1 cellular context compared by ENCODE assay signal in the genomic region with DNA sequence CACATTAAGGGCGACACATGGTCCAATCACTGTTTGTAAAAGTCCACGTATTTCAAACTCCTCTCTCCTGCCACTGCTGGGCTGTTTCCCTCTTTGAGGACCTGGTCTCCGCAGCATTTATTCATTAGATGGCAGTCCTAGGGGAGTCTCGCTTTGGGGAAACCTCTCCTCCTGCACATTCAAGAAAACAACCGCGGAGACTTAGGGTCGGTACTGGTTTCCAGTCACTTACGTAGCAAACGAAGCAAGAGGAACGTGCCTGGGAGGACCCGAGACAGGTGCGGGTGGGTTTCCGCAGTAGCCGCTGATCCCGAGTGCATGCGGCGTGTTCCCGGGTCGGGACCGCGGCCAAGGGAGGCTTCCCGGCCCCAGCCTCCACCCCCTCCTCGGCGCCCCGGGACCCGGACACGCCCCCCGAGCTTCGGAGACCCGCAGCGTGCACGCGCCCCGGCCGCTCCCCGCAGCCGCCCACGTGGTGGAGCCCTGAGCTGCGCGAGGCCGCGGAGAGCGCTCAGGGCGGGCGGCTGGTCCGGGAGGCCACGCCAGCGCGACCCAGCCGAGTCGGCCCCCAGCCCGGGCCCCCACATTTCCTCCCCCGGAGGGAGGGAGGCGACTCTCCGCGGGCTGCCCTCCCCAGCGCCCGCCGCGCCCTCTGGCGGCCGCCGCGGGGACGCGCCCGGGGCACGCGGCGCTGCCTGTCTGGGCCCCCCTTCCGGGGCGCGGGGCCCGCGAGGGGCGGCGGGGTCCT.
TF ChIP-seq lines count a peak whose summit lies in the region.

No MANE protein-coding gene starts in this region.

TF ChIP-seq in GM12878, 131 proteins besides CTCF, POLR2A, EP300 and RAD21 (continued from another document):
- TF ChIP-seq, protein P1, sequence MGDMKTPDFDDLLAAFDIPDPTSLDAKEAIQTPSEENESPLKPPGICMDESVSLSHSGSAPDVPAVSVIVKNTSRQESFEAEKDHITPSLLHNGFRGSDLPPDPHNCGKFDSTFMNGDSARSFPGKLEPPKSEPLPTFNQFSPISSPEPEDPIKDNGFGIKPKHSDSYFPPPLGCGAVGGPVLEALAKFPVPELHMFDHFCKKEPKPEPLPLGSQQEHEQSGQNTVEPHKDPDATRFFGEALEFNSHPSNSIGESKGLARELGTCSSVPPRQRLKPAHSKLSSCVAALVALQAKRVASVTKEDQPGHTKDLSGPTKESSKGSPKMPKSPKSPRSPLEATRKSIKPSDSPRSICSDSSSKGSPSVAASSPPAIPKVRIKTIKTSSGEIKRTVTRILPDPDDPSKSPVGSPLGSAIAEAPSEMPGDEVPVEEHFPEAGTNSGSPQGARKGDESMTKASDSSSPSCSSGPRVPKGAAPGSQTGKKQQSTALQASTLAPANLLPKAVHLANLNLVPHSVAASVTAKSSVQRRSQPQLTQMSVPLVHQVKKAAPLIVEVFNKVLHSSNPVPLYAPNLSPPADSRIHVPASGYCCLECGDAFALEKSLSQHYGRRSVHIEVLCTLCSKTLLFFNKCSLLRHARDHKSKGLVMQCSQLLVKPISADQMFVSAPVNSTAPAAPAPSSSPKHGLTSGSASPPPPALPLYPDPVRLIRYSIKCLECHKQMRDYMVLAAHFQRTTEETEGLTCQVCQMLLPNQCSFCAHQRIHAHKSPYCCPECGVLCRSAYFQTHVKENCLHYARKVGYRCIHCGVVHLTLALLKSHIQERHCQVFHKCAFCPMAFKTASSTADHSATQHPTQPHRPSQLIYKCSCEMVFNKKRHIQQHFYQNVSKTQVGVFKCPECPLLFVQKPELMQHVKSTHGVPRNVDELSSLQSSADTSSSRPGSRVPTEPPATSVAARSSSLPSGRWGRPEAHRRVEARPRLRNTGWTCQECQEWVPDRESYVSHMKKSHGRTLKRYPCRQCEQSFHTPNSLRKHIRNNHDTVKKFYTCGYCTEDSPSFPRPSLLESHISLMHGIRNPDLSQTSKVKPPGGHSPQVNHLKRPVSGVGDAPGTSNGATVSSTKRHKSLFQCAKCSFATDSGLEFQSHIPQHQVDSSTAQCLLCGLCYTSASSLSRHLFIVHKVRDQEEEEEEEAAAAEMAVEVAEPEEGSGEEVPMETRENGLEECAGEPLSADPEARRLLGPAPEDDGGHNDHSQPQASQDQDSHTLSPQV (IDR thresholded peaks at IDR 0.05), result 0 out of 2 replicates have a peak, but pooled peaks have one; percentile 35
- TF ChIP-seq IKZF1 (conservative IDR thresholded peaks at IDR 0.05) (peak; percentile 69), NR2C1 (IDR thresholded peaks at IDR 0.05) (0 out of 2 replicates have a peak, but pooled peaks have one; percentile 6), NFIC (IDR thresholded peaks at IDR 0.05; ENCODE audit: low read depth, low read length) (no peak), WRNIP1 (IDR thresholded peaks at IDR 0.05; ENCODE audit: borderline replicate concordance, low read depth, low read length) (no peak), SMAD5 (IDR thresholded peaks at IDR 0.05; ENCODE audit: low read depth) (no peak), SMARCA5 (IDR thresholded peaks at IDR 0.05) (peak; percentile 89; the same call in 1 of the 2 replicates), BHLHE40 (IDR thresholded peaks at IDR 0.05; ENCODE audit: borderline replicate concordance in 1 of 2, low read depth in 2 of 2, low read length in 1 of 2) (peak; percentile 35 to 74; a peak in 3 of 4 replicates), ZNF24 (IDR thresholded peaks at IDR 0.05) (0 out of 2 replicates have a peak, but pooled peaks have one; percentile 46), DPF2 (IDR thresholded peaks at IDR 0.05) (peak; percentile 74), SUZ12 (IDR thresholded peaks at IDR 0.05; ENCODE audit: unreplicated experiment) (peak; percentile 69), MTA2 (IDR thresholded peaks at IDR 0.05; ENCODE audit: low read depth) (no peak), KLF5 (IDR thresholded peaks at IDR 0.05; ENCODE audit: partially characterized antibody) (no peak), CREM (IDR thresholded peaks at IDR 0.05; ENCODE audit: low read depth) (no peak), ZNF622 (IDR thresholded peaks at IDR 0.05) (no peak), GATAD2B (conservative IDR thresholded peaks at IDR 0.05; ENCODE audit: low read depth) (peak; percentile 79), EGR1 (IDR thresholded peaks at IDR 0.05; ENCODE audit: borderline replicate concordance in 1 of 2, low read depth in 2 of 2, low read length in 2 of 2) (peak in 1 of 2 experiments; percentile 32; a peak in 1 of 3 replicates)
- TF ChIP-seq, protein P2, sequence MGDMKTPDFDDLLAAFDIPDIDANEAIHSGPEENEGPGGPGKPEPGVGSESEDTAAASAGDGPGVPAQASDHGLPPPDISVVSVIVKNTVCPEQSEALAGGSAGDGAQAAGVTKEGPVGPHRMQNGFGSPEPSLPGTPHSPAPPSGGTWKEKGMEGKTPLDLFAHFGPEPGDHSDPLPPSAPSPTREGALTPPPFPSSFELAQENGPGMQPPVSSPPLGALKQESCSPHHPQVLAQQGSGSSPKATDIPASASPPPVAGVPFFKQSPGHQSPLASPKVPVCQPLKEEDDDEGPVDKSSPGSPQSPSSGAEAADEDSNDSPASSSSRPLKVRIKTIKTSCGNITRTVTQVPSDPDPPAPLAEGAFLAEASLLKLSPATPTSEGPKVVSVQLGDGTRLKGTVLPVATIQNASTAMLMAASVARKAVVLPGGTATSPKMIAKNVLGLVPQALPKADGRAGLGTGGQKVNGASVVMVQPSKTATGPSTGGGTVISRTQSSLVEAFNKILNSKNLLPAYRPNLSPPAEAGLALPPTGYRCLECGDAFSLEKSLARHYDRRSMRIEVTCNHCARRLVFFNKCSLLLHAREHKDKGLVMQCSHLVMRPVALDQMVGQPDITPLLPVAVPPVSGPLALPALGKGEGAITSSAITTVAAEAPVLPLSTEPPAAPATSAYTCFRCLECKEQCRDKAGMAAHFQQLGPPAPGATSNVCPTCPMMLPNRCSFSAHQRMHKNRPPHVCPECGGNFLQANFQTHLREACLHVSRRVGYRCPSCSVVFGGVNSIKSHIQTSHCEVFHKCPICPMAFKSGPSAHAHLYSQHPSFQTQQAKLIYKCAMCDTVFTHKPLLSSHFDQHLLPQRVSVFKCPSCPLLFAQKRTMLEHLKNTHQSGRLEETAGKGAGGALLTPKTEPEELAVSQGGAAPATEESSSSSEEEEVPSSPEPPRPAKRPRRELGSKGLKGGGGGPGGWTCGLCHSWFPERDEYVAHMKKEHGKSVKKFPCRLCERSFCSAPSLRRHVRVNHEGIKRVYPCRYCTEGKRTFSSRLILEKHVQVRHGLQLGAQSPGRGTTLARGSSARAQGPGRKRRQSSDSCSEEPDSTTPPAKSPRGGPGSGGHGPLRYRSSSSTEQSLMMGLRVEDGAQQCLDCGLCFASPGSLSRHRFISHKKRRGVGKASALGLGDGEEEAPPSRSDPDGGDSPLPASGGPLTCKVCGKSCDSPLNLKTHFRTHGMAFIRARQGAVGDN (IDR thresholded peaks at IDR 0.05), result peak; percentile 65; the same call in 1 of the 2 replicates
- TF ChIP-seq, protein P3, sequence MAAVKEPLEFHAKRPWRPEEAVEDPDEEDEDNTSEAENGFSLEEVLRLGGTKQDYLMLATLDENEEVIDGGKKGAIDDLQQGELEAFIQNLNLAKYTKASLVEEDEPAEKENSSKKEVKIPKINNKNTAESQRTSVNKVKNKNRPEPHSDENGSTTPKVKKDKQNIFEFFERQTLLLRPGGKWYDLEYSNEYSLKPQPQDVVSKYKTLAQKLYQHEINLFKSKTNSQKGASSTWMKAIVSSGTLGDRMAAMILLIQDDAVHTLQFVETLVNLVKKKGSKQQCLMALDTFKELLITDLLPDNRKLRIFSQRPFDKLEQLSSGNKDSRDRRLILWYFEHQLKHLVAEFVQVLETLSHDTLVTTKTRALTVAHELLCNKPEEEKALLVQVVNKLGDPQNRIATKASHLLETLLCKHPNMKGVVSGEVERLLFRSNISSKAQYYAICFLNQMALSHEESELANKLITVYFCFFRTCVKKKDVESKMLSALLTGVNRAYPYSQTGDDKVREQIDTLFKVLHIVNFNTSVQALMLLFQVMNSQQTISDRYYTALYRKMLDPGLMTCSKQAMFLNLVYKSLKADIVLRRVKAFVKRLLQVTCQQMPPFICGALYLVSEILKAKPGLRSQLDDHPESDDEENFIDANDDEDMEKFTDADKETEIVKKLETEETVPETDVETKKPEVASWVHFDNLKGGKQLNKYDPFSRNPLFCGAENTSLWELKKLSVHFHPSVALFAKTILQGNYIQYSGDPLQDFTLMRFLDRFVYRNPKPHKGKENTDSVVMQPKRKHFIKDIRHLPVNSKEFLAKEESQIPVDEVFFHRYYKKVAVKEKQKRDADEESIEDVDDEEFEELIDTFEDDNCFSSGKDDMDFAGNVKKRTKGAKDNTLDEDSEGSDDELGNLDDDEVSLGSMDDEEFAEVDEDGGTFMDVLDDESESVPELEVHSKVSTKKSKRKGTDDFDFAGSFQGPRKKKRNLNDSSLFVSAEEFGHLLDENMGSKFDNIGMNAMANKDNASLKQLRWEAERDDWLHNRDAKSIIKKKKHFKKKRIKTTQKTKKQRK (IDR thresholded peaks at IDR 0.05; ENCODE audit: low read depth, low read length), result no peak
- TF ChIP-seq, protein P4, sequence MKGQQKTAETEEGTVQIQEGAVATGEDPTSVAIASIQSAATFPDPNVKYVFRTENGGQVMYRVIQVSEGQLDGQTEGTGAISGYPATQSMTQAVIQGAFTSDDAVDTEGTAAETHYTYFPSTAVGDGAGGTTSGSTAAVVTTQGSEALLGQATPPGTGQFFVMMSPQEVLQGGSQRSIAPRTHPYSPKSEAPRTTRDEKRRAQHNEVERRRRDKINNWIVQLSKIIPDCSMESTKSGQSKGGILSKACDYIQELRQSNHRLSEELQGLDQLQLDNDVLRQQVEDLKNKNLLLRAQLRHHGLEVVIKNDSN (IDR thresholded peaks at IDR 0.05; ENCODE audit: borderline replicate concordance, extremely low read length, insufficient read depth, low read depth, low read length), result peak; percentile 59
- TF ChIP-seq, protein P5, sequence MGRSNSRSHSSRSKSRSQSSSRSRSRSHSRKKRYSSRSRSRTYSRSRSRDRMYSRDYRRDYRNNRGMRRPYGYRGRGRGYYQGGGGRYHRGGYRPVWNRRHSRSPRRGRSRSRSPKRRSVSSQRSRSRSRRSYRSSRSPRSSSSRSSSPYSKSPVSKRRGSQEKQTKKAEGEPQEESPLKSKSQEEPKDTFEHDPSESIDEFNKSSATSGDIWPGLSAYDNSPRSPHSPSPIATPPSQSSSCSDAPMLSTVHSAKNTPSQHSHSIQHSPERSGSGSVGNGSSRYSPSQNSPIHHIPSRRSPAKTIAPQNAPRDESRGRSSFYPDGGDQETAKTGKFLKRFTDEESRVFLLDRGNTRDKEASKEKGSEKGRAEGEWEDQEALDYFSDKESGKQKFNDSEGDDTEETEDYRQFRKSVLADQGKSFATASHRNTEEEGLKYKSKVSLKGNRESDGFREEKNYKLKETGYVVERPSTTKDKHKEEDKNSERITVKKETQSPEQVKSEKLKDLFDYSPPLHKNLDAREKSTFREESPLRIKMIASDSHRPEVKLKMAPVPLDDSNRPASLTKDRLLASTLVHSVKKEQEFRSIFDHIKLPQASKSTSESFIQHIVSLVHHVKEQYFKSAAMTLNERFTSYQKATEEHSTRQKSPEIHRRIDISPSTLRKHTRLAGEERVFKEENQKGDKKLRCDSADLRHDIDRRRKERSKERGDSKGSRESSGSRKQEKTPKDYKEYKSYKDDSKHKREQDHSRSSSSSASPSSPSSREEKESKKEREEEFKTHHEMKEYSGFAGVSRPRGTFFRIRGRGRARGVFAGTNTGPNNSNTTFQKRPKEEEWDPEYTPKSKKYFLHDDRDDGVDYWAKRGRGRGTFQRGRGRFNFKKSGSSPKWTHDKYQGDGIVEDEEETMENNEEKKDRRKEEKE (IDR thresholded peaks at IDR 0.05), result no peak
- TF ChIP-seq, protein P6, sequence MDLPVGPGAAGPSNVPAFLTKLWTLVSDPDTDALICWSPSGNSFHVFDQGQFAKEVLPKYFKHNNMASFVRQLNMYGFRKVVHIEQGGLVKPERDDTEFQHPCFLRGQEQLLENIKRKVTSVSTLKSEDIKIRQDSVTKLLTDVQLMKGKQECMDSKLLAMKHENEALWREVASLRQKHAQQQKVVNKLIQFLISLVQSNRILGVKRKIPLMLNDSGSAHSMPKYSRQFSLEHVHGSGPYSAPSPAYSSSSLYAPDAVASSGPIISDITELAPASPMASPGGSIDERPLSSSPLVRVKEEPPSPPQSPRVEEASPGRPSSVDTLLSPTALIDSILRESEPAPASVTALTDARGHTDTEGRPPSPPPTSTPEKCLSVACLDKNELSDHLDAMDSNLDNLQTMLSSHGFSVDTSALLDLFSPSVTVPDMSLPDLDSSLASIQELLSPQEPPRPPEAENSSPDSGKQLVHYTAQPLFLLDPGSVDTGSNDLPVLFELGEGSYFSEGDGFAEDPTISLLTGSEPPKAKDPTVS (IDR thresholded peaks at IDR 0.05; ENCODE audit: low read depth, low read length), result no peak
- TF ChIP-seq, protein P7, sequence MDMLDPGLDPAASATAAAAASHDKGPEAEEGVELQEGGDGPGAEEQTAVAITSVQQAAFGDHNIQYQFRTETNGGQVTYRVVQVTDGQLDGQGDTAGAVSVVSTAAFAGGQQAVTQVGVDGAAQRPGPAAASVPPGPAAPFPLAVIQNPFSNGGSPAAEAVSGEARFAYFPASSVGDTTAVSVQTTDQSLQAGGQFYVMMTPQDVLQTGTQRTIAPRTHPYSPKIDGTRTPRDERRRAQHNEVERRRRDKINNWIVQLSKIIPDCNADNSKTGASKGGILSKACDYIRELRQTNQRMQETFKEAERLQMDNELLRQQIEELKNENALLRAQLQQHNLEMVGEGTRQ (IDR thresholded peaks at IDR 0.05; ENCODE audit: borderline replicate concordance, low read depth, low read length), result no peak
